ENCODE assay signal across 20 cellular contexts in genomic region chr2:24878341-24878740, GRCh38.
"Had no signal": no experiment of that assay in that cellular context is flagged by ENCODE, and none has a peak within 500 bp of the region (broad histone marks: within the 10 kb centered on the region; RNA-seq: fewer than 3 reads in every experiment).

No MANE protein-coding gene starts in this region.

- H3K27me3 ChIP-seq: ascending aorta, brain microvascular endothelial cell, hepatocyte, pancreas, tibial artery had no signal

- H3K9me3 Mint-ChIP-seq: activated CD8-positive, alpha-beta T cell treated with anti-CD3 and anti-CD28 coated beads for 36 hours; activated naive CD4-positive, alpha-beta T cell treated with anti-CD3 and anti-CD28 coated beads, Interleukin-2, amount 50 U/mL, for 72 hours; dendritic cell treated with granulocyte-macrophage colony-stimulating factor and Interleukin-4, amounts not matched to agents 40 ng/mL and 50 ng/mL, for 4 days; nephron progenitor cell; stimulated activated naive CD8-positive, alpha-beta T cell treated with anti-CD3 and anti-CD28 coated beads, Interleukin-15, Interleukin-2, amounts not matched to agents 100 ng/mL and 50 ng/mL, for 24 hours had no signal

- H3K27ac ChIP-seq: ascending aorta, brain microvascular endothelial cell, hepatocyte, pancreas, tibial artery had no signal

- H3K4me3 ChIP-seq: ascending aorta, hepatocyte, mucosa of descending colon, pancreas, tibial artery had no signal

- H3K4me3 Mint-ChIP-seq: activated CD8-positive, alpha-beta memory T cell treated with anti-CD3 and anti-CD28 coated beads, Interleukin-2, amount 10 ng/mL, durations not matched to agents 7 days and 5 days; activated CD8-positive, alpha-beta T cell treated with anti-CD3 and anti-CD28 coated beads for 36 hours; dendritic cell treated with granulocyte-macrophage colony-stimulating factor and Interleukin-4, amounts not matched to agents 40 ng/mL and 50 ng/mL, for 4 days; nephron progenitor cell; stimulated activated naive CD8-positive, alpha-beta T cell treated with anti-CD3 and anti-CD28 coated beads, Interleukin-15, Interleukin-2, amounts not matched to agents 100 ng/mL and 50 ng/mL, for 24 hours had no signal

- H3K36me3 ChIP-seq: ascending aorta, brain microvascular endothelial cell, pancreas, tibial artery had no signal

- DNase-seq: activated CD4-positive, alpha-beta T cell treated with anti-CD3 and anti-CD28 coated beads for 48 hours; activated CD8-positive, alpha-beta memory T cell treated with anti-CD3 and anti-CD28 coated beads, Interleukin-2, amount 10 ng/mL, durations not matched to agents 7 days and 5 days; activated CD8-positive, alpha-beta T cell treated with anti-CD3 and anti-CD28 coated beads for 36 hours; activated gamma-delta T cell; activated T-cell treated with anti-CD3 and anti-CD28 coated beads for 4 hours; brain microvascular endothelial cell; caudate nucleus; effector CD8-positive, alpha-beta T cell; mesenchymal stem cell; mucosa of descending colon; nephron progenitor cell; pancreas; right cardiac atrium; stimulated activated CD4-positive, alpha-beta T cell treated with anti-CD3 and anti-CD28 coated beads, Interleukin-12 subunit alpha, Interleukin-12 subunit beta, amount 100 ng/mL, for 4 hours; tibial artery had no signal

- H3K27me3 Mint-ChIP-seq: activated CD8-positive, alpha-beta memory T cell treated with anti-CD3 and anti-CD28 coated beads, Interleukin-2, amount 10 ng/mL, durations not matched to agents 7 days and 5 days; activated CD8-positive, alpha-beta T cell treated with anti-CD3 and anti-CD28 coated beads for 36 hours; dendritic cell treated with granulocyte-macrophage colony-stimulating factor and Interleukin-4, amounts not matched to agents 40 ng/mL and 50 ng/mL, for 4 days; stimulated activated naive CD8-positive, alpha-beta T cell treated with anti-CD3 and anti-CD28 coated beads, Interleukin-15, Interleukin-2, amounts not matched to agents 100 ng/mL and 50 ng/mL, for 24 hours had no signal

- H2AFZ ChIP-seq: hepatocyte had no signal

- H3K27ac Mint-ChIP-seq: activated CD8-positive, alpha-beta memory T cell treated with anti-CD3 and anti-CD28 coated beads, Interleukin-2, amount 10 ng/mL, durations not matched to agents 7 days and 5 days; activated CD8-positive, alpha-beta T cell treated with anti-CD3 and anti-CD28 coated beads for 36 hours; activated naive CD4-positive, alpha-beta T cell treated with anti-CD3 and anti-CD28 coated beads, Interleukin-2, amount 50 U/mL, for 72 hours; dendritic cell treated with granulocyte-macrophage colony-stimulating factor and Interleukin-4, amounts not matched to agents 40 ng/mL and 50 ng/mL, for 4 days; nephron progenitor cell; stimulated activated naive CD8-positive, alpha-beta T cell treated with anti-CD3 and anti-CD28 coated beads, Interleukin-15, Interleukin-2, amounts not matched to agents 100 ng/mL and 50 ng/mL, for 24 hours had no signal

- H3K79me2 ChIP-seq: hepatocyte had no signal

- H3K9me3 ChIP-seq: ascending aorta, mucosa of descending colon, pancreas, tibial artery had no signal

- H3K4me2 ChIP-seq: hepatocyte had no signal

- H3K4me1 ChIP-seq: ascending aorta, pancreas had no signal
